Comparison of ENCODE assay signal across 1 cellular context in genomic region chr2:216012830-216013079, GRCh38.
TF ChIP-seq lines count a peak whose summit lies in the region.

No MANE protein-coding gene starts in this region.

TF ChIP-seq in endothelial cell of umbilical vein, 7 proteins besides CTCF, POLR2A, EP300 and RAD21:
- no peak for TF ChIP-seq EZH2 (IDR thresholded peaks at IDR 0.05; ENCODE audit: borderline replicate concordance, low read depth, low read length, severe bottlenecking)
- no peak for TF ChIP-seq MYC (IDR thresholded peaks at IDR 0.05; ENCODE audit: low read depth, low read length)
- TF ChIP-seq GATA2 (IDR thresholded peaks at IDR 0.05; ENCODE audit: insufficient read depth, insufficient read length, low read depth, low read length): no peak
- TF ChIP-seq POLR2AphosphoS5 (IDR thresholded peaks at IDR 0.05; ENCODE audit: insufficient read depth, low read depth, low read length): no peak
- TF ChIP-seq MAX (IDR thresholded peaks at IDR 0.05; ENCODE audit: insufficient read depth, insufficient read length): no peak
- no peak for TF ChIP-seq JUN (IDR thresholded peaks at IDR 0.05; ENCODE audit: borderline replicate concordance, insufficient read depth, insufficient read length, low read depth)
- TF ChIP-seq FOS (IDR thresholded peaks at IDR 0.05; ENCODE audit: borderline replicate concordance, insufficient read depth, low read length): no peak
